ENCODE assay signal across 9 cellular contexts in the genomic region with DNA sequence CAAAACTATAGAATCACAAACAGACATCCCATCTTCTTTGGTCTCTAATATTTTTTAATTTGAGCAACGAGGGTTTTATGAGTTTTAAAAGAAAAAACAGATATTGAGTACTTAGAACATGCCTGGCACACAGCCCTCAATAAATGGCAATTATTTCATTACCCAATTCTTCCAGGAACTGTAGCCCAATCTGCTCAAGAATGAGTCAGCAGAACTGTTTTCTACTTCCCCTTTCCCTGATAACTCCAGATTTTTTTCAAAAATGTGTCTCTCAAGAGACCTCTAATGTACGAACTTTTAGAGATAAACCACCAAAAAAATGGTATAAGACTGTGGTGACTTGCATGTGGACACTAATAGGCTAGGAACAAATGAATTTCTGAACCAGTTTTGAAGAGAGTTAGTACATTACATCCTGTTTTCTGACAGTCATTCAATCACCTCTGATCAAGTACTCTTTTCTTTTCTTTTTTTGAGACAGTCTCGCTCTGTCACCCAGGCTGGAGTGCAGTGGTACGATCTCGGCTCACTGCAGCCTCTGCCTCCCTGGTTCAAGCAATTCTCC. TPM values are rescaled to one million over a fixed set of nuclear protein-coding genes. Genes with fewer than 3 reads are reported as not detected.
DNase-seq lines count a peak whose midpoint lies in the region; ATAC-seq and TF ChIP-seq lines count a peak whose summit lies in the region.
"Had no signal": no experiment of that assay in that cellular context is flagged by ENCODE, and none has a peak within 500 bp of the region (broad histone marks: within the 10 kb centered on the region; RNA-seq: fewer than 3 reads in every experiment).

No MANE protein-coding gene starts in this region.

- no peak overlapping the region for H3K9ac ChIP-seq in KMS-11

- no peak for ATAC-seq in GM21619 (IDR thresholded peaks at IDR 0.05; ENCODE audit: unreplicated experiment)
- ATAC-seq in mucosa of descending colon = no peak

- peaks cover 53% of the 10 kb centered on the region for H3K4me1 ChIP-seq in KMS-11 (ENCODE audit: low read depth, poor library complexity, severe bottlenecking)
- no peaks in the 10 kb centered on the region for H3K4me1 ChIP-seq in mucosa of descending colon (ENCODE audit: low read depth)

- no peak for TF ChIP-seq CTCF in KMS-11 (conservative IDR thresholded peaks at IDR 0.05; ENCODE audit: low read depth, low read length)
- TF ChIP-seq CTCF in astrocyte of the spinal cord (IDR thresholded peaks at IDR 0.05; ENCODE audit: low read depth, low read length) = no peak
- no peak for TF ChIP-seq CTCF in mucosa of descending colon (IDR thresholded peaks at IDR 0.05)

- intact Hi-C loops in mucosa of descending colon (cut with DNase I, micrococcal nuclease) = no loop called here

- peak overlapping the region; percentile 5; the same call in 1 of the 2 replicates for H3K27ac ChIP-seq in KMS-11

- H2AFZ ChIP-seq in KMS-11 (ENCODE audit: low read depth) = no peak overlapping the region

- in situ Hi-C loops in astrocyte of the spinal cord (cut with HindIII; ENCODE audit: low sequenced_read_pairs) = no loop called here

- no peak overlapping the region for H3K4me3 ChIP-seq in KMS-11 (IDR thresholded peaks at IDR 0.05; ENCODE audit: insufficient read depth, low read depth, low read length)
- no peak overlapping the region for H3K4me3 ChIP-seq in astrocyte of the spinal cord (ENCODE audit: low read depth, low read length)
- H3K4me3 ChIP-seq in mucosa of descending colon = no peak overlapping the region

- H4K20me1 ChIP-seq in KMS-11 (ENCODE audit: insufficient read depth) = no peaks in the 10 kb centered on the region

- no peaks in the 10 kb centered on the region for H3K9me3 ChIP-seq in mucosa of descending colon

- H3K4me2 ChIP-seq in KMS-11 = no peak overlapping the region

- no peaks in the 10 kb centered on the region for H3K36me3 ChIP-seq in KMS-11 (ENCODE audit: insufficient read depth)
- H3K36me3 ChIP-seq in mucosa of descending colon (ENCODE audit: low read depth) = no peaks in the 10 kb centered on the region

- H3K79me2 ChIP-seq in KMS-11 (ENCODE audit: insufficient read depth, low read depth) = peaks cover 43% of the 10 kb centered on the region; the same call in 1 of the 2 replicates

- H3K27me3 ChIP-seq in KMS-11 (ENCODE audit: insufficient read depth, low read depth) = no peaks in the 10 kb centered on the region

- DNase-seq in AG08395 (ENCODE audit: low spot score) = peak; percentile 27
- DNase-seq in astrocyte of the spinal cord (ENCODE audit: low read depth, low spot score) = peak; percentile 25
- DNase-seq in medulla oblongata (ENCODE audit: extremely low spot score) = peak; percentile 41
- DNase-seq in mucosa of descending colon = no peak
- no peak for DNase-seq in RKO (ENCODE audit: low spot score)
- DNase-seq in amniotic stem cell (lab: John Stamatoyannopoulos, UW) = no peak
- DNase-seq: activated T-cell treated with anti-CD3 and anti-CD28 coated beads, Interleukin-2, amount 50 U/mL, for 1 hour had no signal

RNA-seq across cellular contexts. Expression of a gene that starts 11.5 kb away (rescaled TPM):
- total RNA-seq in mucosa of descending colon = 10 to 100 TPM; 14.8 to 22.2 (median 18.6) TPM

Comparison
In these comparisons a context has a peak if more than half of its experiments do, and no peak if none do; other contexts are left out.
1. DNase-seq: peak in AG08395 (single experiment), astrocyte of the spinal cord (single experiment) and medulla oblongata (single experiment); none in mucosa of descending colon (0 of 3), RKO (single experiment) and amniotic stem cell (single experiment).